Comparison of ENCODE assay signal across 1 cellular context in the genomic region with DNA sequence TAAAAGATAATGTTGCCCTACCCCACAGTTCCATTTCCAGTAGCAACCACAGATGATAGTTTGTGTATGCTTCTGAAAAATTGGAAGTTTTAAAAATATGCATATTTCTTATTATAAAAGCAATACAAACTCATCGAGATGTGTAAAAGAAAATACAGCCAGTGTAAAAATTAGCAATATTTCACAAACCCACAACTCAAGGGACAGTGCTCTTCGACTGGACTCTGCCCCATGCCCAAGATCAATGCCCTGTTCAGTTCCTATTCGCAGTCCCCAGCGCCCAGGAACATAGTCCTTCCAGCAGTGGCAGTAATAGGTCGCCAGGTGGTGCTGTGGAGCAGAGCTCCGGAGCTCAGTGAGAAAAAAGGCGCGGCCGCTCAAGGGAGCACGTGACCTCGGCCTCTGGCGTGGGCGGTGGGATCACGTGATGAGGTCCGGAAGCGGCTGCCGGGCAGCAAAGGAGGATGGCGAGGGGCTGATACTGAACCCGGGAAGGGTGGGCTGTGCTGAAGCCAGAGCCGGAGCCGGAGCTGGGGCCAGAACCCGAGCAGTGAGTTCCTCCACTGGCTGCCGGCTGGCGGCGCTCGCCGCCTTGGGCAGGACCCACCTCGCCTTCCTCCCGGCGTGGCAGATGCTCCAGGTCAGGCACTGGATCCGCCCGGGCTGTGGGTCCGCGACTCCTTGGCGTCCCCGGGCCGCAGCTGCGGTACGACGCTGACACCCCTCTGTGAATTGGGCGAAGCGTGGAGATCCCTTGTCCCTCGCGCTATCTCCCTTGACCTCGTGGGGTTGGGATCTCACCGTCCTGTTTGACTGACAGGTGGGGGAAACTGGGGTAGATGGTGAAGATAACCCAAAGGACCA.
TF ChIP-seq lines count a peak whose summit lies in the region.

A gene (plus strand): TSS at position 430 of the 864 bp plus-strand sequence. CDS start 11,190 bp downstream, outside the sequence.

TF ChIP-seq in HCT116, 20 proteins besides CTCF, POLR2A, EP300 and RAD21 (continued from another document):
- TF ChIP-seq, protein P1, sequence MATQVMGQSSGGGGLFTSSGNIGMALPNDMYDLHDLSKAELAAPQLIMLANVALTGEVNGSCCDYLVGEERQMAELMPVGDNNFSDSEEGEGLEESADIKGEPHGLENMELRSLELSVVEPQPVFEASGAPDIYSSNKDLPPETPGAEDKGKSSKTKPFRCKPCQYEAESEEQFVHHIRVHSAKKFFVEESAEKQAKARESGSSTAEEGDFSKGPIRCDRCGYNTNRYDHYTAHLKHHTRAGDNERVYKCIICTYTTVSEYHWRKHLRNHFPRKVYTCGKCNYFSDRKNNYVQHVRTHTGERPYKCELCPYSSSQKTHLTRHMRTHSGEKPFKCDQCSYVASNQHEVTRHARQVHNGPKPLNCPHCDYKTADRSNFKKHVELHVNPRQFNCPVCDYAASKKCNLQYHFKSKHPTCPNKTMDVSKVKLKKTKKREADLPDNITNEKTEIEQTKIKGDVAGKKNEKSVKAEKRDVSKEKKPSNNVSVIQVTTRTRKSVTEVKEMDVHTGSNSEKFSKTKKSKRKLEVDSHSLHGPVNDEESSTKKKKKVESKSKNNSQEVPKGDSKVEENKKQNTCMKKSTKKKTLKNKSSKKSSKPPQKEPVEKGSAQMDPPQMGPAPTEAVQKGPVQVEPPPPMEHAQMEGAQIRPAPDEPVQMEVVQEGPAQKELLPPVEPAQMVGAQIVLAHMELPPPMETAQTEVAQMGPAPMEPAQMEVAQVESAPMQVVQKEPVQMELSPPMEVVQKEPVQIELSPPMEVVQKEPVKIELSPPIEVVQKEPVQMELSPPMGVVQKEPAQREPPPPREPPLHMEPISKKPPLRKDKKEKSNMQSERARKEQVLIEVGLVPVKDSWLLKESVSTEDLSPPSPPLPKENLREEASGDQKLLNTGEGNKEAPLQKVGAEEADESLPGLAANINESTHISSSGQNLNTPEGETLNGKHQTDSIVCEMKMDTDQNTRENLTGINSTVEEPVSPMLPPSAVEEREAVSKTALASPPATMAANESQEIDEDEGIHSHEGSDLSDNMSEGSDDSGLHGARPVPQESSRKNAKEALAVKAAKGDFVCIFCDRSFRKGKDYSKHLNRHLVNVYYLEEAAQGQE (IDR thresholded peaks at IDR 0.05; ENCODE audit: low read depth) = no peak
- TF ChIP-seq POLR2AphosphoS5 (IDR thresholded peaks at IDR 0.05; ENCODE audit: low read depth, low read length) = peak; percentile 67
- TF ChIP-seq, protein P2, sequence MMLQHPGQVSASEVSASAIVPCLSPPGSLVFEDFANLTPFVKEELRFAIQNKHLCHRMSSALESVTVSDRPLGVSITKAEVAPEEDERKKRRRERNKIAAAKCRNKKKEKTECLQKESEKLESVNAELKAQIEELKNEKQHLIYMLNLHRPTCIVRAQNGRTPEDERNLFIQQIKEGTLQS (IDR thresholded peaks at IDR 0.05) = no peak
- TF ChIP-seq FOSL1 (IDR thresholded peaks at IDR 0.05; ENCODE audit: low read depth) = no peak
- TF ChIP-seq JUND (IDR thresholded peaks at IDR 0.05) = no peak
- TF ChIP-seq SP1 (IDR thresholded peaks at IDR 0.05; ENCODE audit: low read depth) = no peak
- TF ChIP-seq, protein P3, sequence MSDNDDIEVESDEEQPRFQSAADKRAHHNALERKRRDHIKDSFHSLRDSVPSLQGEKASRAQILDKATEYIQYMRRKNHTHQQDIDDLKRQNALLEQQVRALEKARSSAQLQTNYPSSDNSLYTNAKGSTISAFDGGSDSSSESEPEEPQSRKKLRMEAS (IDR thresholded peaks at IDR 0.05) = peak; percentile 91
